Comparison of ENCODE assay signal across 13 cellular contexts in genomic region chr21:38434913-38435533, GRCh38.
DNase-seq lines count a peak whose midpoint lies in the region; ATAC-seq, FAIRE-seq and TF ChIP-seq lines count a peak whose summit lies in the region.
"Had no signal": no experiment of that assay in that cellular context is flagged by ENCODE, and none has a peak within 500 bp of the region (broad histone marks: within the 10 kb centered on the region; RNA-seq: fewer than 3 reads in every experiment).

No MANE protein-coding gene starts in this region.

- H3K27ac ChIP-seq in GM23248 (peak overlapping the region; percentile 47), pancreas (no peak overlapping the region)

- H3K9ac ChIP-seq in GM23248 = peak overlapping the region; percentile 77

- peaks cover 0 to 5% of the 10 kb centered on the region in 2 donors for H3K27me3 Mint-ChIP-seq in stimulated activated naive B cell treated with anti-CD40 and anti-IgM and Interleukin-4, amounts not matched to agents 10 μg/mL and 1 μg/mL and 100 μg/mL, for 72 hours

- WGBS in GM23248 (ENCODE audit: low coverage in 1 of 2, low lambda C conversion rate in 2 of 2, missing lambda C conversion rate in 2 of 2), 2 experiments = 4 to 5% methylated on average over 8 of the region's 8 CpGs
- WGBS in pancreas, 2 donors = 57 to 62% methylated on average over 8 of the region's 8 CpGs

- H3K27ac Mint-ChIP-seq in stimulated activated naive B cell treated with anti-CD40 and anti-IgM and Interleukin-4, amounts not matched to agents 10 μg/mL and 1 μg/mL and 100 μg/mL, for 72 hours = no peak overlapping the region
- H3K27ac Mint-ChIP-seq: GM23338 had no signal

- no peaks in the 10 kb centered on the region for H3K36me3 Mint-ChIP-seq in stimulated activated naive B cell treated with anti-CD40 and anti-IgM and Interleukin-4, amounts not matched to agents 10 μg/mL and 1 μg/mL and 100 μg/mL, for 72 hours

- in situ Hi-C loops in GM23248 (cut with MboI) = no loop called here

- ATAC-seq in stimulated activated naive B cell treated with anti-CD40 and anti-IgM and Interleukin-4, amounts not matched to agents 10 μg/mL and 1 μg/mL and 100 μg/mL, for 72 hours (replicated peaks) = peak; percentile 6 to 16
- ATAC-seq in HG03442 (IDR thresholded peaks at IDR 0.05; ENCODE audit: unreplicated experiment) (no peak), HG02981 (IDR thresholded peaks at IDR 0.05; ENCODE audit: unreplicated experiment) (no peak), pancreas (no peak)
- ATAC-seq: GM23338 had no signal

- H3K79me2 ChIP-seq in GM23248 (ENCODE audit: insufficient read depth) = no peaks in the 10 kb centered on the region

- H3K36me3 ChIP-seq in GM23248 (ENCODE audit: low read depth) (no peaks in the 10 kb centered on the region), pancreas (no peaks in the 10 kb centered on the region)

- no peaks in the 10 kb centered on the region for H3K9me3 Mint-ChIP-seq in stimulated activated naive B cell treated with anti-CD40 and anti-IgM and Interleukin-4, amounts not matched to agents 10 μg/mL and 1 μg/mL and 100 μg/mL, for 72 hours

- no peak for FAIRE-seq in pancreas (lab: Jason Lieb, UNC)
- FAIRE-seq: islet of Langerhans had no signal

- H3K27me3 ChIP-seq in GM23248 (replicated peaks; ENCODE audit: insufficient read depth) (no peaks in the 10 kb centered on the region), pancreas (no peaks in the 10 kb centered on the region)

- H3K4me1 Mint-ChIP-seq in stimulated activated naive B cell treated with anti-CD40 and anti-IgM and Interleukin-4, amounts not matched to agents 10 μg/mL and 1 μg/mL and 100 μg/mL, for 72 hours = peaks cover 1 to 12% of the 10 kb centered on the region in 2 donors
- H3K4me1 Mint-ChIP-seq: GM23338 had no signal

- no peak for TF ChIP-seq CTCF in pancreas (IDR thresholded peaks at IDR 0.05)

- H3K4me3 Mint-ChIP-seq in stimulated activated naive B cell treated with anti-CD40 and anti-IgM and Interleukin-4, amounts not matched to agents 10 μg/mL and 1 μg/mL and 100 μg/mL, for 72 hours = peak overlapping the region in 1 of 2 donors; percentile 48
- H3K4me3 Mint-ChIP-seq: GM23338 had no signal

- intact Hi-C loops in pancreas (cut with DNase I) = no loop called here

- H3K9me2 ChIP-seq in GM23248 (ENCODE audit: insufficient read depth) = no peaks in the 10 kb centered on the region

- peak overlapping the region; percentile 92 for H2AFZ ChIP-seq in GM23248
- H2AFZ ChIP-seq: GM23338 had no signal

- peak overlapping the region; percentile 94 for H3K4me2 ChIP-seq in GM23248 (ENCODE audit: unreplicated experiment)
- H3K4me2 ChIP-seq: GM23338 had no signal

- no peaks in the 10 kb centered on the region for H4K20me1 ChIP-seq in GM23248 (ENCODE audit: insufficient read depth)

- peaks cover 28% of the 10 kb centered on the region for H3K4me1 ChIP-seq in GM23248 (ENCODE audit: insufficient read depth)
- H3K4me1 ChIP-seq in pancreas = no peaks in the 10 kb centered on the region

- no peaks in the 10 kb centered on the region for H3K9me3 ChIP-seq in GM23248 (ENCODE audit: low read depth)
- no peaks in the 10 kb centered on the region for H3K9me3 ChIP-seq in pancreas

- DNase-seq in GM23248 (peak; percentile 83), amniotic epithelial cell (ENCODE audit: low read depth) (peak; percentile 42), foreskin melanocyte (peak; percentile 78), pancreas (no peak)
- DNase-seq in stimulated activated naive B cell treated with anti-CD40 and anti-IgM and Interleukin-4, amounts not matched to agents 10 μg/mL and 1 μg/mL and 100 μg/mL, for 72 hours = no peak
- no peak for DNase-seq in activated CD4-positive, CD25-positive, alpha-beta regulatory T cell treated with anti-CD3 and anti-CD28 coated beads, Interleukin-2, amount 50 U/mL, for 72 hours
- DNase-seq: DMS79 treated with DMSO at 0.1 percent for 48 hours; effector CD4-positive, alpha-beta T cell; NCI-H1048 had no signal

- H3K4me3 ChIP-seq in GM23248 (peak overlapping the region; percentile 74), pancreas (no peak overlapping the region)
- H3K4me3 ChIP-seq: GM23338 had no signal

- peaks cover 13% of the 10 kb centered on the region; the same call in 1 of the 2 replicates for H3F3A ChIP-seq in GM23248 (ENCODE audit: insufficient read depth)

Comparison
In these comparisons a context has a peak if more than half of its experiments do, and no peak if none do; other contexts are left out.
1. DNase-seq: peak in GM23248 (single experiment), amniotic epithelial cell (single experiment) and foreskin melanocyte (single experiment); none in stimulated activated naive B cell treated with anti-CD40 and anti-IgM and Interleukin-4, amounts not matched to agents 10 μg/mL and 1 μg/mL and 100 μg/mL, for 72 hours (single experiment), pancreas (0 of 6) and activated CD4-positive, CD25-positive, alpha-beta regulatory T cell treated with anti-CD3 and anti-CD28 coated beads, Interleukin-2, amount 50 U/mL, for 72 hours (single experiment).
2. ATAC-seq: peak in stimulated activated naive B cell treated with anti-CD40 and anti-IgM and Interleukin-4, amounts not matched to agents 10 μg/mL and 1 μg/mL and 100 μg/mL, for 72 hours (2 of 2); none in HG03442 (single experiment), HG02981 (single experiment) and pancreas (0 of 4).